Comparison of ENCODE assay signal across 8 cellular contexts in the genomic region with DNA sequence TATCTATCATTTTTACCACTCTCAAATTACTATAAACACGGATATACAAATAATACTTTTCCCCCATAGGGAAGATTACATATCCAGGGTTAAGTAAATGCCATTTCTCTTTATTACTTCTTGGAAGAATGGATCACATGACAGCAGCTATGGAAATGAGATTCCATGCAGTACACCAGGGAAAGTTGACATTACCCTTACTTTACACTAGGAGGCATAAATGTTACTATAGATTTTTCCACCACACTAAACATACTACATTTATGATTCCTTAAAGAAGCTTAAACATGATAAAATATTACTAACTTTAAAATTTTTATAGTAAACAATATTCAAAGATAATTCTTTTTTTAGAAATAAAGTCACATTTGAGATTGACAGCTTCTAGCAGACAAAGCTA.
DNase-seq lines count a peak whose midpoint lies in the region; ATAC-seq, FAIRE-seq and TF ChIP-seq lines count a peak whose summit lies in the region.

No MANE protein-coding gene starts in this region.

- H3K27me3 Mint-ChIP-seq in glutamatergic neuron (ENCODE audit: unreplicated experiment), result peaks cover 1% of the 10 kb centered on the region
- no peaks in the 10 kb centered on the region for H3K27me3 Mint-ChIP-seq in CD4-positive, alpha-beta T cell

- no peak for FAIRE-seq in H54 (lab: Jason Lieb, UNC)

- intact Hi-C loops in Panc1 (cut with micrococcal nuclease; ENCODE audit: unreplicated experiment) (no loop called here), sciatic nerve (cut with DNase I) (no loop called here)
- intact Hi-C loops in CD4-positive, alpha-beta T cell (cut with DNase I, micrococcal nuclease), result no loop called here

- TF ChIP-seq CTCF in AG09309 (IDR thresholded peaks at IDR 0.05; ENCODE audit: control insufficient read depth, insufficient read depth, low read depth, low read length, missing control alignments) (peak; percentile 30), Panc1 (IDR thresholded peaks at IDR 0.05) (peak; percentile 36; the same call in 1 of the 2 replicates), glutamatergic neuron (IDR thresholded peaks at IDR 0.05; ENCODE audit: partially characterized antibody, unreplicated experiment) (peak; percentile 65)
- no peak for TF ChIP-seq CTCF in CD4-positive, alpha-beta T cell (IDR thresholded peaks at IDR 0.05)

- no peaks in the 10 kb centered on the region for H3K36me3 ChIP-seq in Panc1 (ENCODE audit: control insufficient read depth, insufficient read depth, low read length)

- no peak overlapping the region for H3K4me3 Mint-ChIP-seq in glutamatergic neuron (ENCODE audit: unreplicated experiment)
- H3K4me3 Mint-ChIP-seq in CD4-positive, alpha-beta T cell, result no peak overlapping the region

- DNase-seq in AG09309 (ENCODE audit: low read depth) (no peak), H54 (ENCODE audit: insufficient read length, low spot score) (peak; percentile 3), Panc1 (ENCODE audit: low read depth, low spot score) (no peak), glutamatergic neuron (no peak), COR-L47 (lab: John Stamatoyannopoulos, UW) (no peak), sciatic nerve (ENCODE audit: low spot score) (no peak), GDM1 (lab: John Stamatoyannopoulos, UW) (no peak)
- DNase-seq in CD4-positive, alpha-beta T cell, result no peak

- CTCF ChIA-PET in Panc1 (lab: Charles Lee), result no interaction called here
- CTCF ChIA-PET in CD4-positive, alpha-beta T cell (lab: Charles Lee), result no interaction called here

- POLR2A ChIA-PET in Panc1 (lab: Charles Lee), result no interaction called here
- POLR2A ChIA-PET in CD4-positive, alpha-beta T cell (lab: Charles Lee), result no interaction called here

- no peaks in the 10 kb centered on the region for H3K27me3 ChIP-seq in Panc1 (ENCODE audit: control insufficient read depth, insufficient read depth, low read length)
- no peaks in the 10 kb centered on the region for H3K27me3 ChIP-seq in CD4-positive, alpha-beta T cell (ENCODE audit: control insufficient read depth, insufficient read depth, low read length)

- no peak overlapping the region for H3K27ac ChIP-seq in Panc1 (ENCODE audit: low read length)
- no peak overlapping the region for H3K27ac ChIP-seq in CD4-positive, alpha-beta T cell (ENCODE audit: low read depth, low read length)

- no peak for TF ChIP-seq POLR2A in H54 (IDR thresholded peaks at IDR 0.05; ENCODE audit: low read depth, low read length)

- H3K4me1 ChIP-seq in Panc1 (ENCODE audit: control insufficient read depth, insufficient read depth, low read length), result no peaks in the 10 kb centered on the region

- H3K4me1 Mint-ChIP-seq in glutamatergic neuron (ENCODE audit: low read depth, unreplicated experiment), result peaks cover 3% of the 10 kb centered on the region
- no peaks in the 10 kb centered on the region for H3K4me1 Mint-ChIP-seq in CD4-positive, alpha-beta T cell (ENCODE audit: low read depth)

- H3K9me3 ChIP-seq in Panc1 (ENCODE audit: control insufficient read depth, insufficient read depth, low read depth, low read length), result no peaks in the 10 kb centered on the region
- no peaks in the 10 kb centered on the region for H3K9me3 ChIP-seq in CD4-positive, alpha-beta T cell (ENCODE audit: control insufficient read depth, low read length)

- H3K36me3 Mint-ChIP-seq in glutamatergic neuron (ENCODE audit: unreplicated experiment), result peaks cover 16% of the 10 kb centered on the region
- H3K36me3 Mint-ChIP-seq in CD4-positive, alpha-beta T cell (ENCODE audit: low read depth), result no peaks in the 10 kb centered on the region

- no peak overlapping the region for H3K27ac Mint-ChIP-seq in glutamatergic neuron (ENCODE audit: unreplicated experiment)
- H3K27ac Mint-ChIP-seq in CD4-positive, alpha-beta T cell, result no peak overlapping the region

- no TSS peak for BruUV-seq in Panc1 (replicated peaks; lab: Mats Ljungman, UMichigan)

- no peaks in the 10 kb centered on the region for H3K9me3 Mint-ChIP-seq in glutamatergic neuron (ENCODE audit: unreplicated experiment)
- H3K9me3 Mint-ChIP-seq in CD4-positive, alpha-beta T cell, result peaks cover 3% of the 10 kb centered on the region

- H3K4me3 ChIP-seq in AG09309 (ENCODE audit: control insufficient read depth, low read depth, low read length), result no peak overlapping the region
- no peak overlapping the region for H3K4me3 ChIP-seq in Panc1 (ENCODE audit: low read depth in 2 of 2, low read length in 2 of 2)

- no peak for ATAC-seq in Panc1
- no peak for ATAC-seq in sciatic nerve
- ATAC-seq in CD4-positive, alpha-beta T cell (ENCODE audit: poor library complexity), result no peak

- in situ Hi-C loops in Panc1 (cut with HindIII; ENCODE audit: low pct_unique_long_range_greater_than_20kb, low sequenced_read_pairs), result no loop called here
